Comparison of ENCODE assay signal across 8 cellular contexts in genomic region chr7:85041599-85042216, GRCh38.
DNase-seq lines count a peak whose midpoint lies in the region; ATAC-seq and TF ChIP-seq lines count a peak whose summit lies in the region.

No MANE protein-coding gene starts in this region.

- H3K27me3 Mint-ChIP-seq in CD8-positive, alpha-beta memory T cell = no peaks in the 10 kb centered on the region

- H3K9me1 ChIP-seq in IMR-90 (ENCODE audit: insufficient read depth, low read length) = no peaks in the 10 kb centered on the region

- H2AFZ ChIP-seq in IMR-90 (replicated peaks; ENCODE audit: low read length, poor library complexity) = no peak overlapping the region

- no peak overlapping the region for H3K23ac ChIP-seq in IMR-90 (ENCODE audit: low read depth, low read length)

- H3K4me1 ChIP-seq in IMR-90 (ENCODE audit: control insufficient read depth, insufficient read depth, low read length) (no peaks in the 10 kb centered on the region), Panc1 (ENCODE audit: control insufficient read depth, insufficient read depth, low read length) (no peaks in the 10 kb centered on the region), colonic mucosa (no peaks in the 10 kb centered on the region), liver (ENCODE audit: control insufficient read depth in 4 of 4, insufficient read depth in 4 of 4, low read length in 3 of 4) (no peaks in the 10 kb centered on the region), thyroid gland (no peaks in the 10 kb centered on the region)
- no peaks in the 10 kb centered on the region for H3K4me1 ChIP-seq in CD8-positive, alpha-beta memory T cell (ENCODE audit: insufficient read depth, low read length)

- H3K36me3 ChIP-seq in IMR-90 (ENCODE audit: control insufficient read depth, insufficient read depth, low read length) = no peaks in the 10 kb centered on the region
- H3K36me3 ChIP-seq in Panc1 (ENCODE audit: control insufficient read depth, insufficient read depth, low read length) = no peaks in the 10 kb centered on the region
- H3K36me3 ChIP-seq in colonic mucosa = no peaks in the 10 kb centered on the region
- H3K36me3 ChIP-seq in liver (ENCODE audit: control insufficient read depth in 4 of 4, insufficient read depth in 3 of 4, low read depth in 1 of 4, low read length in 3 of 4) = no peaks in the 10 kb centered on the region
- no peaks in the 10 kb centered on the region for H3K36me3 ChIP-seq in thyroid gland
- H3K36me3 ChIP-seq in CD8-positive, alpha-beta memory T cell (ENCODE audit: insufficient read depth, low read length) = no peaks in the 10 kb centered on the region

- no peak overlapping the region for H3K27ac Mint-ChIP-seq in CD8-positive, alpha-beta memory T cell

- H3K27ac ChIP-seq in IMR-90 (ENCODE audit: insufficient read depth, low read length) (no peak overlapping the region), Panc1 (ENCODE audit: low read length) (no peak overlapping the region), colonic mucosa (no peak overlapping the region), liver (ENCODE audit: low read depth in 1 of 2, low read length in 2 of 2) (no peak overlapping the region), thyroid gland (no peak overlapping the region)
- H3K27ac ChIP-seq in CD8-positive, alpha-beta memory T cell (ENCODE audit: low read depth, low read length) = no peak overlapping the region

- in situ Hi-C loops in Caki2 (cut with HindIII; ENCODE audit: low pct_unique_long_range_greater_than_20kb, low sequenced_read_pairs) = no loop called here
- in situ Hi-C loops in IMR-90 (cut with MboI; ENCODE audit: low sequenced_read_pairs) = no loop called here
- in situ Hi-C loops in Panc1 (cut with HindIII; ENCODE audit: low pct_unique_long_range_greater_than_20kb, low sequenced_read_pairs) = no loop called here

- ATAC-seq in GM19035 (IDR thresholded peaks at IDR 0.05; ENCODE audit: unreplicated experiment) (peak; percentile 60), IMR-90 (ENCODE audit: low read depth) (peak; percentile 73), Panc1 (peak; percentile 93)

- no peak overlapping the region for H3K56ac ChIP-seq in IMR-90 (ENCODE audit: extremely low read depth, insufficient read depth, low read length)

- H4K8ac ChIP-seq in IMR-90 (ENCODE audit: low read depth in 2 of 2, low read length in 2 of 2) = no peak overlapping the region

- peaks cover 0 to 6% (median 2%) of the 10 kb centered on the region in 5 donors for H3K9me3 Mint-ChIP-seq in CD8-positive, alpha-beta memory T cell

- intact Hi-C loops in IMR-90 (cut with micrococcal nuclease) (loop anchor here (1.0 to 10.0 kb wide), 5 partner anchors 144 to 1423 kb away; no protein-coding TSS in a partner anchor), Panc1 (cut with micrococcal nuclease; ENCODE audit: unreplicated experiment) (loop anchor here (2.0 to 10.0 kb wide), 5 partner anchors 146 to 791 kb away; partner anchors contain the start of gene SEMA3D), colonic mucosa (cut with DNase I) (loop anchor here (5.0 to 10.0 kb wide), 3 partner anchors 423 to 791 kb away; no protein-coding TSS in a partner anchor), thyroid gland (cut with DNase I) (loop anchor here (5.0 kb wide), 1 partner anchor 151 kb away; no protein-coding TSS in a partner anchor)

- peak; percentile 92 for TF ChIP-seq RAD21 in IMR-90 (IDR thresholded peaks at IDR 0.05; ENCODE audit: low read length)
- TF ChIP-seq RAD21 in liver (IDR thresholded peaks at IDR 0.05) = peak; percentile 92

- H2BK120ac ChIP-seq in IMR-90 (ENCODE audit: low read depth, low read length) = no peak overlapping the region

- no peak overlapping the region for H2BK15ac ChIP-seq in IMR-90 (ENCODE audit: low read depth, low read length)

- H3K4me3 Mint-ChIP-seq in CD8-positive, alpha-beta memory T cell = no peak overlapping the region

- no peaks in the 10 kb centered on the region for H3K4me1 Mint-ChIP-seq in CD8-positive, alpha-beta memory T cell

- peak; percentile 86 for TF ChIP-seq CTCF in IMR-90 (conservative IDR thresholded peaks at IDR 0.05; ENCODE audit: low read depth, low read length)
- peak; percentile 77 for TF ChIP-seq CTCF in Panc1 (IDR thresholded peaks at IDR 0.05)
- peak; percentile 44 for TF ChIP-seq CTCF in colonic mucosa (IDR thresholded peaks at IDR 0.05)
- peak; percentile 69 for TF ChIP-seq CTCF in liver (IDR thresholded peaks at IDR 0.05; ENCODE audit: low read depth, low read length, missing input control)
- TF ChIP-seq CTCF in thyroid gland (IDR thresholded peaks at IDR 0.05) = peak; percentile 37 to 85 (median 73)

- no peak overlapping the region for H3K14ac ChIP-seq in IMR-90 (replicated peaks; ENCODE audit: low read depth, low read length)

- peak; percentile 54 for DNase-seq in Caki2 (ENCODE audit: low read depth)
- peak; percentile 69 for DNase-seq in IMR-90
- peak; percentile 67 for DNase-seq in Panc1 (ENCODE audit: low read depth, low spot score)
- peak; percentile 67 for DNase-seq in colonic mucosa
- peak; percentile 82 to 86 for DNase-seq in thyroid gland
- DNase-seq in CD8-positive, alpha-beta memory T cell = no peak

- H2BK5ac ChIP-seq in IMR-90 (ENCODE audit: low read depth, low read length, poor library complexity, severe bottlenecking) = no peak overlapping the region

- H4K5ac ChIP-seq in IMR-90 (ENCODE audit: low read depth, low read length) = no peak overlapping the region

- H3K36me3 Mint-ChIP-seq in CD8-positive, alpha-beta memory T cell = no peaks in the 10 kb centered on the region

- no peak overlapping the region for H3K4me2 ChIP-seq in IMR-90 (ENCODE audit: low read depth, low read length)

- POLR2A ChIA-PET in IMR-90 (lab: Charles Lee; ENCODE audit: unreplicated experiment) (no interaction called here), Panc1 (lab: Charles Lee) (no interaction called here)
- POLR2A ChIA-PET in CD8-positive, alpha-beta memory T cell (lab: Charles Lee) = no interaction called here

- H3K9ac ChIP-seq in IMR-90 (ENCODE audit: low read depth, low read length) (no peak overlapping the region), colonic mucosa (ENCODE audit: low read depth in 2 of 2, low read length in 2 of 2) (no peak overlapping the region), liver (ENCODE audit: low read depth in 1 of 2, low read length in 2 of 2) (no peak overlapping the region)

- H2AK9ac ChIP-seq in IMR-90 (replicated peaks; ENCODE audit: low read depth, low read length, poor library complexity) = no peak overlapping the region

- BruUV-seq in IMR-90 (replicated peaks; lab: Mats Ljungman, UMichigan) (no TSS peak), Panc1 (replicated peaks; lab: Mats Ljungman, UMichigan) (no TSS peak)

- H3K4me3 ChIP-seq in IMR-90 (ENCODE audit: insufficient read depth, low read depth, low read length) (no peak overlapping the region), Panc1 (ENCODE audit: low read depth in 2 of 2, low read length in 2 of 2) (no peak overlapping the region; a peak in 1 of 4 replicates), colonic mucosa (no peak overlapping the region), liver (ENCODE audit: low read depth in 1 of 3, low read length in 3 of 3) (no peak overlapping the region), thyroid gland (replicated peaks in 1 of 3) (no peak overlapping the region)
- H3K4me3 ChIP-seq in CD8-positive, alpha-beta memory T cell (ENCODE audit: low read length) = no peak overlapping the region

- TF ChIP-seq POLR2A in IMR-90 (IDR thresholded peaks at IDR 0.05; ENCODE audit: low read depth, low read length) = no peak
- TF ChIP-seq POLR2A in thyroid gland (IDR thresholded peaks at IDR 0.05) = no peak

- H3K27me3 ChIP-seq in IMR-90 (ENCODE audit: control insufficient read depth, insufficient read depth, low read length) (no peaks in the 10 kb centered on the region), Panc1 (ENCODE audit: control insufficient read depth, insufficient read depth, low read length) (no peaks in the 10 kb centered on the region), colonic mucosa (no peaks in the 10 kb centered on the region), liver (ENCODE audit: control insufficient read depth in 4 of 4, insufficient read depth in 4 of 4, low read length in 3 of 4) (peaks cover 0 to 2% (median 0%) of the 10 kb centered on the region in 4 donors), thyroid gland (no peaks in the 10 kb centered on the region)
- H3K27me3 ChIP-seq in CD8-positive, alpha-beta memory T cell (ENCODE audit: insufficient read depth, low read length, poor library complexity, severe bottlenecking) = no peaks in the 10 kb centered on the region

- H3K9me3 ChIP-seq in IMR-90 (ENCODE audit: control insufficient read depth, insufficient read depth, low read length) (no peaks in the 10 kb centered on the region), Panc1 (ENCODE audit: control insufficient read depth, insufficient read depth, low read depth, low read length) (no peaks in the 10 kb centered on the region), colonic mucosa (no peaks in the 10 kb centered on the region), liver (ENCODE audit: control insufficient read depth in 4 of 4, low read length in 3 of 4) (no peaks in the 10 kb centered on the region), thyroid gland (no peaks in the 10 kb centered on the region)
- no peaks in the 10 kb centered on the region for H3K9me3 ChIP-seq in CD8-positive, alpha-beta memory T cell (ENCODE audit: low read length)

- no peaks in the 10 kb centered on the region for H3K79me1 ChIP-seq in IMR-90 (ENCODE audit: low read depth in 1 of 2, low read length in 2 of 2)

- no peaks in the 10 kb centered on the region for H4K20me1 ChIP-seq in IMR-90 (ENCODE audit: insufficient read depth, low read length)

- WGBS in IMR-90 (ENCODE audit: extremely low coverage in 2 of 2, insufficient read length in 1 of 2), 2 experiments = 100% methylated on average over 3 of the region's 6 CpGs; no CpG with 5 or more reads in 1 of the 2 experiments
- WGBS in liver = 51% methylated on average over 6 of the region's 6 CpGs
- WGBS in thyroid gland, 2 donors = 57 to 63% methylated on average over 6 of the region's 6 CpGs

- no peak overlapping the region for H4K91ac ChIP-seq in IMR-90 (ENCODE audit: insufficient read depth, low read depth, low read length)

- CTCF ChIA-PET in IMR-90 (lab: Yijun Ruan, JAX) = interaction anchor here (0.6 to 2.1 kb wide), 11 partner anchors 24 to 809 kb away, joined by 3 to 21 read pairs (median 4); partner anchors contain the start of gene SEMA3D
- CTCF ChIA-PET in Panc1 (lab: Charles Lee) = interaction anchor here (0.5 to 3.0 kb wide), 5 partner anchors 88 to 795 kb away, joined by 3 to 10 read pairs (median 4); no protein-coding TSS in a partner anchor
- CTCF ChIA-PET in CD8-positive, alpha-beta memory T cell (lab: Charles Lee) = no interaction called here

- dilution Hi-C loops in IMR-90 (cut with HindIII; ENCODE audit: low sequenced_read_pairs, unreplicated experiment) = no loop called here

- H3K4ac ChIP-seq in IMR-90 (ENCODE audit: low read depth, low read length) = no peak overlapping the region

- no peak overlapping the region for H2AK5ac ChIP-seq in IMR-90 (ENCODE audit: low read depth, low read length)

- H3K18ac ChIP-seq in IMR-90 (ENCODE audit: low read depth, low read length) = no peak overlapping the region

- no peak overlapping the region for H2BK20ac ChIP-seq in IMR-90 (ENCODE audit: low read depth, low read length)

TF ChIP-seq in IMR-90, 13 proteins besides CTCF, POLR2A, EP300 and RAD21 (continues in another document):
- no peak for TF ChIP-seq BHLHE40 (IDR thresholded peaks at IDR 0.05; ENCODE audit: low read depth, low read length)

TF ChIP-seq in liver, 16 proteins besides CTCF, POLR2A, EP300 and RAD21:
- TF ChIP-seq YY1 (IDR thresholded peaks at IDR 0.05) = peak; percentile 20
- no peak for TF ChIP-seq FOXA1 (IDR thresholded peaks at IDR 0.05)

Comparison
In these comparisons a context has a peak if more than half of its experiments do, and no peak if none do; other contexts are left out.
1. DNase-seq: peak in Caki2 (single experiment), IMR-90 (single experiment), Panc1 (single experiment), colonic mucosa (single experiment) and thyroid gland (2 of 2); none in CD8-positive, alpha-beta memory T cell (0 of 5).
2. Peak in every context shown above with its lines, with median percentiles within 50 percentile points of each other: ATAC-seq and CTCF ChIP-seq.